In the genomic region with DNA sequence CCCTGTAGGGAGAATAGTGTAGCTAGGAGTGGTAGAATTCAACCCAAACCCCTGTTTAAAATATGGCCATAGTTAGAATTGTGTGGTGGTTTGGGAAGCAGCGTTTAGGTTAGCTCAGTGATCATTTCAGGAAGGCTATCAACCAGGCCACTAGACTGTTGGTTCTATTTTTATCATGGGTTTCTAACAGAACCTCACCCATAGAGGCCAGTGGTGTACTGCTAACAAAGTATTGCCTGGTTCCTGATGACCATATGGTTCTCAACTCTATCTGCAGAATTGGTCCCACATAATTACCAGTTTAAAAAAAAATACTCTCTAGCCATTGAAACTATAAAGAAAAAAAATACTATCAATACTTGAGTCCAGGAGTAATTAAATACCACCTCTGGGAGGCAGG, we compare ENCODE assay signal across 31 cellular contexts.
A peak's percentile ranks its signal among the peaks of the same experiment; 100 is the strongest.
DNase-seq lines count a peak whose midpoint lies in the region; ATAC-seq, FAIRE-seq and TF ChIP-seq lines count a peak whose summit lies in the region.
"Had no signal": no experiment of that assay in that cellular context is flagged by ENCODE, and none has a peak within 500 bp of the region (broad histone marks: within the 10 kb centered on the region; RNA-seq: fewer than 3 reads in every experiment).

No MANE protein-coding gene starts in this region.

- H3K9me3 ChIP-seq in liver (ENCODE audit: control insufficient read depth in 4 of 4, low read length in 3 of 4) (no peaks in the 10 kb centered on the region), HepG2 (ENCODE audit: low read length) (no peaks in the 10 kb centered on the region), right cardiac atrium (ENCODE audit: control insufficient read depth, low read length) (no peaks in the 10 kb centered on the region), vagina (no peaks in the 10 kb centered on the region)
- H3K9me3 ChIP-seq: esophagus muscularis mucosa, ovary, SJSA1, spleen, thoracic aorta, uterus had no signal

- ATAC-seq in HepG2 (no peak), right cardiac atrium (peak; percentile 57 to 75)
- ATAC-seq: stimulated activated naive CD8-positive, alpha-beta T cell treated with anti-CD3 and anti-CD28 coated beads, Interleukin-15, amount 100 ng/mL, for 72 hours had no signal

- TF ChIP-seq RAD21 in liver (IDR thresholded peaks at IDR 0.05) = peak; percentile 51 to 71
- no peak for TF ChIP-seq RAD21 in HepG2 (CRISPR knock-in tag; IDR thresholded peaks at IDR 0.05)

- H3K36me3 ChIP-seq in liver (ENCODE audit: control insufficient read depth in 4 of 4, insufficient read depth in 3 of 4, low read depth in 1 of 4, low read length in 3 of 4) (peaks cover 0 to 9% (median 6%) of the 10 kb centered on the region in 4 donors), HepG2 (replicated peaks in 1 of 2; ENCODE audit: control insufficient read depth in 1 of 2, insufficient read depth in 2 of 2, low read length in 2 of 2) (peaks cover 7 to 32% of the 10 kb centered on the region in 2 experiments), vagina (peaks cover 0 to 22% of the 10 kb centered on the region in 2 donors)
- H3K36me3 ChIP-seq: ovary, uterus had no signal

- H3K27ac ChIP-seq in liver (ENCODE audit: low read depth in 1 of 2, low read length in 2 of 2) = no peak overlapping the region
- no peak overlapping the region for H3K27ac ChIP-seq in HepG2 (ENCODE audit: extremely low read length, insufficient read depth, low read length)
- no peak overlapping the region for H3K27ac ChIP-seq in right cardiac atrium (ENCODE audit: low read length)
- no peak overlapping the region for H3K27ac ChIP-seq in vagina
- H3K27ac ChIP-seq: esophagus muscularis mucosa, hepatocyte, ovary, SJSA1, spleen, thoracic aorta, uterus had no signal

- no peak overlapping the region for H3K9ac ChIP-seq in liver (ENCODE audit: low read depth in 1 of 2, low read length in 2 of 2)
- no peak overlapping the region for H3K9ac ChIP-seq in HepG2 (ENCODE audit: insufficient read depth, low read depth, low read length)

- H2AFZ ChIP-seq in HepG2 (ENCODE audit: low read length) = no peak overlapping the region
- H2AFZ ChIP-seq: hepatocyte had no signal

- DNase-seq in HepG2 (ENCODE audit: low spot score) = no peak
- peak; percentile 38 for DNase-seq in choroid plexus epithelial cell (ENCODE audit: low read depth)
- DNase-seq in right cardiac atrium = no peak
- no peak for DNase-seq in HPDE6-E6E7 (ENCODE audit: extremely low spot score)
- DNase-seq in vagina (ENCODE audit: extremely low spot score in 2 of 2) = no peak
- no peak for DNase-seq in effector CD8-positive, alpha-beta T cell (lab: John Stamatoyannopoulos, UW)
- DNase-seq in DMS153 treated with DMSO at 0.1 percent for 48 hours (lab: John Stamatoyannopoulos, UW; ENCODE audit: unreplicated experiment) = no peak
- DNase-seq: activated CD4-positive, alpha-beta T cell treated with anti-CD3 and anti-CD28 coated beads, Interleukin-2, amount 10 ng/mL, durations not matched to agents 24 days and 14 days; activated CD8-positive, alpha-beta memory T cell treated with anti-CD3 and anti-CD28 coated beads for 24 hours; activated T-cell treated with anti-CD3 and anti-CD28 coated beads for 4 hours; amniotic stem cell; CD8-positive, alpha-beta memory T cell; cortex of kidney; DMS53; foreskin melanocyte; HCEC 1CT; kidney glomerular epithelial cell; NCI-H1436 treated with DMSO at 0.1 percent for 48 hours; NCI-H446; ovary; spleen; stimulated activated CD4-positive, alpha-beta T cell treated with anti-CD3 and anti-CD28 coated beads, Interleukin-2, amount 100 ng/mL, for 24 hours; stimulated activated naive CD8-positive, alpha-beta T cell treated with anti-CD3 and anti-CD28 coated beads, Interleukin-15, amount 100 ng/mL, for 72 hours; T1000; uterus had no signal

- TF ChIP-seq POLR2A in HepG2 (IDR thresholded peaks at IDR 0.05; ENCODE audit: insufficient read depth in 1 of 2, low read depth in 2 of 2, low read length in 2 of 2) (no peak), vagina (IDR thresholded peaks at IDR 0.05) (no peak)

- CTCF ChIA-PET in HepG2 (lab: Yijun Ruan, JAX; ENCODE audit: low intra/inter-chr PET ratio, low total read pairs) = no interaction called here

- TF ChIP-seq CTCF in liver (IDR thresholded peaks at IDR 0.05; ENCODE audit: low read depth, low read length, missing input control) (peak; percentile 15), HepG2 (CRISPR knock-in tag; IDR thresholded peaks at IDR 0.05) (no peak), choroid plexus epithelial cell (conservative IDR thresholded peaks at IDR 0.05; ENCODE audit: low read depth, low read length) (peak; percentile 17), vagina (IDR thresholded peaks at IDR 0.05) (no peak)

- peaks cover 0 to 6% (median 4%) of the 10 kb centered on the region in 4 donors for H3K4me1 ChIP-seq in liver (ENCODE audit: control insufficient read depth in 4 of 4, insufficient read depth in 4 of 4, low read length in 3 of 4)
- H3K4me1 ChIP-seq in HepG2 (ENCODE audit: insufficient read depth, low read length) = peaks cover 26% of the 10 kb centered on the region
- H3K4me1 ChIP-seq in right cardiac atrium (ENCODE audit: control insufficient read depth, insufficient read depth, low read length) = no peaks in the 10 kb centered on the region
- no peaks in the 10 kb centered on the region for H3K4me1 ChIP-seq in vagina
- H3K4me1 ChIP-seq: esophagus muscularis mucosa, spleen, uterus had no signal

- FAIRE-seq in HepG2 (lab: Jason Lieb, UNC) = no peak
- FAIRE-seq: G401.6 had no signal

- H3K4me2 ChIP-seq in HepG2 (ENCODE audit: low read depth, low read length) = no peak overlapping the region
- H3K4me2 ChIP-seq: hepatocyte had no signal

- 89% methylated on average over 1 of the region's 1 CpG for whole genome bisulfite sequencing in liver
- 100% methylated on average over 1 of the region's 1 CpG for WGBS in HepG2 (ENCODE audit: low lambda C conversion rate)
- WGBS in right cardiac atrium = 60% methylated on average over 1 of the region's 1 CpG

- intact Hi-C loops in HepG2 (cut with micrococcal nuclease; ENCODE audit: unreplicated experiment) (no loop called here), right cardiac atrium (cut with DNase I) (loop anchor here in 3 of 4 donors (5.0 to 10.0 kb wide), 2 partner anchors 84 to 86 kb away; no protein-coding TSS in a partner anchor), vagina (cut with DNase I) (no loop called here)

- H3K4me3 ChIP-seq in liver (ENCODE audit: low read depth in 1 of 3, low read length in 3 of 3) (no peak overlapping the region), HepG2 (replicated peaks in 1 of 3; ENCODE audit: insufficient read depth in 1 of 3, low read depth in 2 of 3, low read length in 3 of 3) (no peak overlapping the region), choroid plexus epithelial cell (ENCODE audit: low read depth, low read length) (no peak overlapping the region), right cardiac atrium (ENCODE audit: low read length) (no peak overlapping the region), vagina (no peak overlapping the region)
- H3K4me3 ChIP-seq: esophagus muscularis mucosa, hepatocyte, ovary, SJSA1, spleen, thoracic aorta, uterus had no signal

- POLR2A ChIA-PET in HepG2 (lab: Yijun Ruan, JAX) = no interaction called here

- H4K20me1 ChIP-seq in HepG2 (ENCODE audit: insufficient read depth, low read length) = no peaks in the 10 kb centered on the region

- H3K27me3 ChIP-seq in liver (ENCODE audit: control insufficient read depth in 4 of 4, insufficient read depth in 4 of 4, low read length in 3 of 4) (no peaks in the 10 kb centered on the region), HepG2 (ENCODE audit: control insufficient read depth in 1 of 2, insufficient read depth in 2 of 2, low read length in 2 of 2) (no peaks in the 10 kb centered on the region), right cardiac atrium (ENCODE audit: control insufficient read depth, insufficient read depth) (no peaks in the 10 kb centered on the region), vagina (no peaks in the 10 kb centered on the region)
- H3K27me3 ChIP-seq: esophagus muscularis mucosa, hepatocyte, ovary, SJSA1, spleen, uterus had no signal

- no TSS peak for BruUV-seq in HepG2 (replicated peaks; lab: Mats Ljungman, UMichigan)

- in situ Hi-C loops in HepG2 (cut with HindIII; ENCODE audit: extremely low pct_ligation_motif_present, low pct_unique_long_range_greater_than_20kb) = no loop called here

- H3K79me2 ChIP-seq in HepG2 (ENCODE audit: insufficient read depth, low read length) = no peaks in the 10 kb centered on the region
- H3K79me2 ChIP-seq: hepatocyte had no signal

- TF ChIP-seq EP300 in HepG2 (IDR thresholded peaks at IDR 0.05; ENCODE audit: low read depth in 2 of 2, low read length in 2 of 2) (no peak), HepG2 (CRISPR knock-in tag; IDR thresholded peaks at IDR 0.05; ENCODE audit: borderline replicate concordance) (no peak)

TF ChIP-seq in liver, 16 proteins besides CTCF, POLR2A, EP300 and RAD21 (continues in another document):
- no peak for TF ChIP-seq FOXA2 (IDR thresholded peaks at IDR 0.05)
- no peak for TF ChIP-seq TAF1 (conservative IDR thresholded peaks at IDR 0.05)
- TF ChIP-seq YY1 (IDR thresholded peaks at IDR 0.05) = no peak
- TF ChIP-seq SP1 (IDR thresholded peaks at IDR 0.05) = no peak
- no peak for TF ChIP-seq RXRA (IDR thresholded peaks at IDR 0.05)

TF ChIP-seq in HepG2, 621 proteins besides CTCF, POLR2A, EP300 and RAD21 (continues in another document):
- TF ChIP-seq ZMYM4 (CRISPR knock-in tag; IDR thresholded peaks at IDR 0.05) (no peak), PCBP2 (optimal IDR thresholded peaks at IDR 0.05; ENCODE audit: low read depth, low read length, poor library complexity, severe bottlenecking) (no peak), ZBTB38 (CRISPR knock-in tag; IDR thresholded peaks at IDR 0.05) (no peak), REL (CRISPR knock-in tag; conservative IDR thresholded peaks at IDR 0.05) (no peak), DBP (CRISPR knock-in tag; IDR thresholded peaks at IDR 0.05; ENCODE audit: not compliant biosample characterization) (no peak), POLR2G (IDR thresholded peaks at IDR 0.05; ENCODE audit: low read depth, low read length) (no peak), FOXO1 (CRISPR knock-in tag; IDR thresholded peaks at IDR 0.05) (no peak)
- TF ChIP-seq, protein P1, sequence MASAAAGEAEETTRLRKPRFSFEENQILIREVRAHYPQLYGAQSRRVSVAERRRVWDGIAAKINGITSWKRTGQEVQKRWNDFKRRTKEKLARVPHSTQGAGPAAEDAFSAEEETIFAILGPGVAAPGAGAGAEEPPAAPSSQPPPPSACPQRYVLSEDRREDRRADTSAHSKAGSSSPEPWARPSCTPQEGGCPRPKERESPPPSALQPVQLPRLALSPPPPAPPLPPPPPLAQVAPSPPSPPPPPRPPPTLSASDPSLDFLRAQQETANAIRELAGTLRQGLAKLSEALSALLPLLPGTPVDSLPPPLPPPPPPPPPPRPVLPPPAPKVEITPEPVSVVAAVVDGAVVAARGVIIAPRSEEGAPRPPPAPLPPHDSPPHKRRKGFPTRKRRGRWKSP (CRISPR knock-in tag; IDR thresholded peaks at IDR 0.05) = no peak

Comparison
In these comparisons a context has a peak if more than half of its experiments do, and no peak if none do; other contexts are left out.
1. CTCF ChIP-seq: peak in liver (single experiment) and choroid plexus epithelial cell (single experiment); none in HepG2 (single experiment) and vagina (0 of 3).
2. intact Hi-C loops: an anchor here in right cardiac atrium (5.0 to 10.0 kb wide); none called in HepG2 and vagina.